ENCODE assay signal across 7 cellular contexts in genomic region chr2:45962522-45962921, GRCh38.
A peak's percentile ranks its signal among the peaks of the same experiment; 100 is the strongest.
DNase-seq lines count a peak whose midpoint lies in the region; ATAC-seq, FAIRE-seq and TF ChIP-seq lines count a peak whose summit lies in the region.

No MANE protein-coding gene starts in this region.

- H3K36me3 ChIP-seq in bronchial epithelial cell (ENCODE audit: control insufficient read depth, insufficient read depth, low read length) = no peaks in the 10 kb centered on the region
- no peaks in the 10 kb centered on the region for H3K36me3 ChIP-seq in upper lobe of right lung

- H3K27ac Mint-ChIP-seq in activated T-cell treated with anti-CD3 and anti-CD28 coated beads, Interleukin-2, amount 50 U/mL, for 24 hours = no peak overlapping the region
- no peak overlapping the region for H3K27ac Mint-ChIP-seq in naive thymus-derived CD8-positive, alpha-beta T cell

- H3K27me3 ChIP-seq in bronchial epithelial cell (ENCODE audit: control insufficient read depth, insufficient read depth, low read length) (peaks cover 5% of the 10 kb centered on the region), upper lobe of right lung (no peaks in the 10 kb centered on the region)

- H3K4me3 ChIP-seq in bronchial epithelial cell (ENCODE audit: low read depth, low read length) (no peak overlapping the region), upper lobe of right lung (no peak overlapping the region)

- H3K9me3 Mint-ChIP-seq in activated T-cell treated with anti-CD3 and anti-CD28 coated beads, Interleukin-2, amount 50 U/mL, for 24 hours = no peaks in the 10 kb centered on the region
- no peaks in the 10 kb centered on the region for H3K9me3 Mint-ChIP-seq in naive thymus-derived CD8-positive, alpha-beta T cell

- intact Hi-C loops in upper lobe of right lung (cut with DNase I) = no loop called here

- TF ChIP-seq CTCF in bronchial epithelial cell (IDR thresholded peaks at IDR 0.05; ENCODE audit: insufficient read depth, low read length, severe bottlenecking) (no peak), upper lobe of right lung (IDR thresholded peaks at IDR 0.05) (no peak)

- H3K4me1 ChIP-seq in upper lobe of right lung = peaks cover 40% of the 10 kb centered on the region

- no peaks in the 10 kb centered on the region for H3K27me3 Mint-ChIP-seq in activated T-cell treated with anti-CD3 and anti-CD28 coated beads, Interleukin-2, amount 50 U/mL, for 24 hours
- H3K27me3 Mint-ChIP-seq in naive thymus-derived CD8-positive, alpha-beta T cell = peaks cover 0 to 3% (median 0%) of the 10 kb centered on the region in 5 donors

- POLR2A ChIA-PET in naive thymus-derived CD8-positive, alpha-beta T cell (lab: Charles Lee) = no interaction called here

- no peaks in the 10 kb centered on the region for H3K36me3 Mint-ChIP-seq in activated T-cell treated with anti-CD3 and anti-CD28 coated beads, Interleukin-2, amount 50 U/mL, for 24 hours (ENCODE audit: low read depth)
- peaks cover 0 to 2% (median 0%) of the 10 kb centered on the region in 3 donors for H3K36me3 Mint-ChIP-seq in naive thymus-derived CD8-positive, alpha-beta T cell

- H3K4me1 Mint-ChIP-seq in activated T-cell treated with anti-CD3 and anti-CD28 coated beads, Interleukin-2, amount 50 U/mL, for 24 hours (ENCODE audit: low read depth) = peaks cover 16% of the 10 kb centered on the region
- H3K4me1 Mint-ChIP-seq in naive thymus-derived CD8-positive, alpha-beta T cell = peaks cover 9 to 24% (median 13%) of the 10 kb centered on the region in 4 donors

- ATAC-seq in upper lobe of right lung (peak; percentile 43), GM19023 (IDR thresholded peaks at IDR 0.05; ENCODE audit: unreplicated experiment) (no peak)
- no peak for ATAC-seq in naive thymus-derived CD8-positive, alpha-beta T cell

- no peak for FAIRE-seq in bronchial epithelial cell (lab: Jason Lieb, UNC)

- H3K9me3 ChIP-seq in upper lobe of right lung = no peaks in the 10 kb centered on the region

- DNase-seq in LHCN-M2 (ENCODE audit: low read depth) = peak; percentile 60
- peak; percentile 25 for DNase-seq in bronchial epithelial cell (ENCODE audit: low read depth)
- peak; percentile 64 for DNase-seq in kidney tubule cell (ENCODE audit: low spot score)
- peak; percentile 70 for DNase-seq in upper lobe of right lung
- no peak for DNase-seq in activated T-cell treated with anti-CD3 and anti-CD28 coated beads, Interleukin-2, amount 50 U/mL, for 24 hours
- no peak for DNase-seq in naive thymus-derived CD8-positive, alpha-beta T cell

- H3K4me3 Mint-ChIP-seq in activated T-cell treated with anti-CD3 and anti-CD28 coated beads, Interleukin-2, amount 50 U/mL, for 24 hours = no peak overlapping the region
- H3K4me3 Mint-ChIP-seq in naive thymus-derived CD8-positive, alpha-beta T cell = no peak overlapping the region

- no peak overlapping the region for H3K27ac ChIP-seq in upper lobe of right lung

Comparison
In these comparisons a context has a peak if more than half of its experiments do, and no peak if none do; other contexts are left out.
1. DNase-seq: peak in LHCN-M2 (single experiment), bronchial epithelial cell (single experiment), kidney tubule cell (single experiment) and upper lobe of right lung (single experiment); none in activated T-cell treated with anti-CD3 and anti-CD28 coated beads, Interleukin-2, amount 50 U/mL, for 24 hours (single experiment) and naive thymus-derived CD8-positive, alpha-beta T cell (0 of 10).